8 cellular contexts compared by ENCODE assay signal in the genomic region with DNA sequence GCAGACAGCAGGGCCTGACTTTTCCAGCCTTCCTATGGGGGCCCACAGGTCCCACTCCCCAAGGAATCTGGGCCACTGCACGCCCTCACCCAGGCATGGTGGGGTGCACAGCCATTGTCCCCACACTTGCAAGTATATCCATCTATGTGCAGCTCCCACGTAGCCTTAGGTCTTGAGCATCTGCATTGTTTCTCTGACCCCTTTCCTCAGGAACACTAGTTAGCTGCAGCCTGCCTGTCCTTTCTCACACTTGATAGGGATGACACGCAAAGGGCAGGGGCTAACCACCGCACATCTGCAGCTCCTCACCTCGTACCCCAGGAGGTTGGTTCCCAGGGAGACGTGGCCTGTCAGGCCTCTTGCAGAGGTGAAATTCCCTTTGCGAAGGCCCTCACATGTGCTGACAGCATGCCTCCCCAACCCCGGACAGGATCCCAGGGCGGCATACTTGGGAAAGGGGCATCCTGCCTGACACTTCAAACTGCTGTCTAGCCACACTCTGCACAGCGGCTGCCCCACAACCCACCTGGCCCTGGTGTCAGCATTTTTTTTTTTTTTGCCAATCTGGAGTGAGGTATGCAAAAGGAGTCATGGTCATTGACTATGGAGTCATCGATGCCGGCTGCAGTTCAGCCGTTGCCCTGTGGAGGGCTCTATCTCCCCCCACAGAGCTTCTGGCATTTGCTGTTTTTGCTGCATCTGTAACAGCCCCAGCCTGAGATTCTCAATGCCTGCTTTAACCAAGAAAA. TPM values are rescaled to one million over a fixed set of nuclear protein-coding genes. Genes with fewer than 3 reads are reported as not detected.
DNase-seq lines count a peak whose midpoint lies in the region; ATAC-seq and TF ChIP-seq lines count a peak whose summit lies in the region.

No MANE protein-coding gene starts in this region.

- WGBS in gastroesophageal sphincter (ENCODE audit: low coverage in 1 of 2), 2 donors = 0 to 29% methylated on average over 3 to 9 of the region's 13 CpGs
- WGBS in ovary, 3 donors = 31 to 32% (median 31%) methylated on average over 13 of the region's 13 CpGs

- H3K9me3 ChIP-seq in gastroesophageal sphincter (no peaks in the 10 kb centered on the region), ovary (no peaks in the 10 kb centered on the region)

- no peak overlapping the region for H3K4me3 ChIP-seq in gastroesophageal sphincter
- H3K4me3 ChIP-seq in ovary = no peak overlapping the region

- peaks cover 28% of the 10 kb centered on the region for H3K36me3 Mint-ChIP-seq in activated T-helper 17 cell treated with anti-CD3 and anti-CD28 coated beads, Interleukin-2, amount 50 U/mL, for 72 hours (ENCODE audit: low read depth)

- H3K27ac ChIP-seq in gastroesophageal sphincter = peak overlapping the region in 3 of 4 donors; percentile 66 to 86 (median 74)
- peak overlapping the region; percentile 87 to 90 for H3K27ac ChIP-seq in ovary

- TF ChIP-seq EP300 in gastroesophageal sphincter (IDR thresholded peaks at IDR 0.05) (no peak), ovary (IDR thresholded peaks at IDR 0.05) (no peak)

- H3K4me3 Mint-ChIP-seq in activated T-helper 17 cell treated with anti-CD3 and anti-CD28 coated beads, Interleukin-2, amount 50 U/mL, for 72 hours = peak overlapping the region; percentile 85

- TF ChIP-seq POLR2A in gastroesophageal sphincter (IDR thresholded peaks at IDR 0.05) = no peak
- TF ChIP-seq POLR2A in ovary (IDR thresholded peaks at IDR 0.05) = no peak

- H3K27me3 ChIP-seq in gastroesophageal sphincter = no peaks in the 10 kb centered on the region
- no peaks in the 10 kb centered on the region for H3K27me3 ChIP-seq in ovary

- ATAC-seq in GM21515 (IDR thresholded peaks at IDR 0.05; ENCODE audit: unreplicated experiment) = peak; percentile 28
- peak; percentile 8 for ATAC-seq in activated T-helper 17 cell treated with anti-CD3 and anti-CD28 coated beads, Interleukin-2, amount 50 U/mL, for 72 hours (replicated peaks)
- ATAC-seq in gastroesophageal sphincter = no peak
- ATAC-seq in GM18909 (IDR thresholded peaks at IDR 0.05; ENCODE audit: poor library complexity, unreplicated experiment) = no peak

- no peak overlapping the region for H3K27ac Mint-ChIP-seq in activated T-helper 17 cell treated with anti-CD3 and anti-CD28 coated beads, Interleukin-2, amount 50 U/mL, for 72 hours

- peaks cover 5% of the 10 kb centered on the region for H3K4me1 Mint-ChIP-seq in activated T-helper 17 cell treated with anti-CD3 and anti-CD28 coated beads, Interleukin-2, amount 50 U/mL, for 72 hours

- TF ChIP-seq CTCF in gastroesophageal sphincter (IDR thresholded peaks at IDR 0.05) (peak in 3 of 4 experiments; percentile 50 to 79 (median 73)), ovary (IDR thresholded peaks at IDR 0.05) (peak in 2 of 3 donors; percentile 68 to 75)

- peaks cover 0 to 61% (median 14%) of the 10 kb centered on the region in 3 donors for H3K4me1 ChIP-seq in gastroesophageal sphincter
- H3K4me1 ChIP-seq in ovary (ENCODE audit: insufficient read depth) = peaks cover 26% of the 10 kb centered on the region

- no peaks in the 10 kb centered on the region for H3K9me3 Mint-ChIP-seq in activated T-helper 17 cell treated with anti-CD3 and anti-CD28 coated beads, Interleukin-2, amount 50 U/mL, for 72 hours

- intact Hi-C loops in ovary (cut with DNase I) = loop anchor here in 3 of 4 donors (2.0 to 10.0 kb wide), 3 partner anchors 59 to 217 kb away; a partner anchor contains a TSS

- H3K36me3 ChIP-seq in gastroesophageal sphincter (peaks cover 0 to 32% of the 10 kb centered on the region in 2 donors), ovary (no peaks in the 10 kb centered on the region)

- no peaks in the 10 kb centered on the region for H3K27me3 Mint-ChIP-seq in activated T-helper 17 cell treated with anti-CD3 and anti-CD28 coated beads, Interleukin-2, amount 50 U/mL, for 72 hours

- peak; percentile 78 for DNase-seq in D341Med (ENCODE audit: low spot score)
- peak; percentile 60 for DNase-seq in NCI-H69 (lab: John Stamatoyannopoulos, UW)
- peak; percentile 62 to 83 (median 75) for DNase-seq in ovary
- no peak for DNase-seq in NCI-H226

RNA-seq across cellular contexts. Expression of a gene that starts 5.0 kb away (rescaled TPM):
- 10 to 100 TPM; 10.6 to 19.9 TPM for total RNA-seq in activated T-helper 17 cell treated with anti-CD3 and anti-CD28 coated beads, Interleukin-2, amount 50 U/mL, for 72 hours
- total RNA-seq in gastroesophageal sphincter (10 to 100 TPM; 13.8 to 19.5 (median 17.0) TPM), ovary (10 to 100 TPM; 23.9 to 28.9 (median 26.4) TPM)
- 10 to 100 TPM in 1 of 2 donors, 1 to 10 TPM in 1; 5.9 to 19.9 TPM for polyA plus RNA-seq in ovary

RNA-seq across cellular contexts. Expression of a gene that starts 5.2 kb away (rescaled TPM):
- 10 to 100 TPM; 42.9 to 53.6 TPM for total RNA-seq in activated T-helper 17 cell treated with anti-CD3 and anti-CD28 coated beads, Interleukin-2, amount 50 U/mL, for 72 hours
- 10 to 100 TPM; 27.1 to 47.0 (median 35.6) TPM for total RNA-seq in gastroesophageal sphincter
- 100 to 1,000 TPM in 4 of 7 donors, 10 to 100 TPM in 3; 63.5 to 135 (median 106) TPM for total RNA-seq in ovary
- 10 to 100 TPM; 43.5 to 74.9 TPM for polyA plus RNA-seq in ovary

Comparison
In these comparisons a context has a peak if more than half of its experiments do, and no peak if none do; other contexts are left out.
1. ATAC-seq: peak in GM21515 (single experiment) and activated T-helper 17 cell treated with anti-CD3 and anti-CD28 coated beads, Interleukin-2, amount 50 U/mL, for 72 hours (single experiment); none in gastroesophageal sphincter (single experiment) and GM18909 (single experiment).